ENCODE assay signal across 9 cellular contexts in the genomic region with DNA sequence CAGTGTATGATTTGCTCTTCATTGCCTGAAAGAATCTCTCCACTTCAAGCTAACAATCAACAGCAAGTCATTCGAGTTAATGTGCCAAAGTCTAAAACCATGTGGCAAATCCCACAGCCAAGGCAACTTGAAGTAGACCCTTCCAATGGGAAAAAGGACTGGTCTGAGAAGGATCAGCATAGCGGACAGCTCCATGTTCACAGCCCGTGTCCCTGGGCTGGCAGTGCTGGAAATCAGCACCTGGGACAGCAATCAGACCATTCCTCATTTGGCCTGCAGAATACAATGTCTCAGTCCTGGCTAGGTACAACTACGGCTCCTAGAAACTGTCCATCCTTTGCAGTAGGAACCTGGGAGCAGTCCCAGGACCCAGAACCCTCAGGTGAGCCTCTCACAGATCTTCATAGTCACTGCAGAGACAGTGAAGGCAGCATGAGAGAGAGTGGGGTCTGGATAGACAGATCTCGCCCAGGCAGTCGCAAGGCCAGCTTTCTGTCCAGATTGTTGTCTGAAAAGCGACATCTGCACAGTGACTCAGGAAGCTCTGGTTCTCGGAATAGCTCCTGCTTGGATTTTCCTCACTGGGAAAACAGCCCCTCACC. TPM values are rescaled to one million over a fixed set of nuclear protein-coding genes. Genes with fewer than 3 reads are reported as not detected.
DNase-seq lines count a peak whose midpoint lies in the region; ATAC-seq and TF ChIP-seq lines count a peak whose summit lies in the region.
"Had no signal": no experiment of that assay in that cellular context is flagged by ENCODE, and none has a peak within 500 bp of the region (broad histone marks: within the 10 kb centered on the region; RNA-seq: fewer than 3 reads in every experiment).

No MANE protein-coding gene starts in this region.

- peak; percentile 54 for DNase-seq in BE2C
- peak; percentile 52 for DNase-seq in KBM-7
- peak; percentile 8 for DNase-seq in brain pericyte (ENCODE audit: low read depth, low spot score)
- DNase-seq in left kidney (ENCODE audit: low read depth, low spot score), result peak; percentile 94
- no peak for DNase-seq in NCI-H187 treated with DMSO at 0.1 percent for 48 hours (lab: John Stamatoyannopoulos, UW)
- DNase-seq in Ammon's horn (ENCODE audit: low spot score), result no peak
- DNase-seq: stimulated activated CD4-positive, alpha-beta T cell treated with anti-CD3 and anti-CD28 coated beads, Interleukin-15, amount 100 ng/mL, for 24 hours had no signal

- H3K27me3 ChIP-seq in BE2C, result no peaks in the 10 kb centered on the region

- TF ChIP-seq CTCF in BE2C (IDR thresholded peaks at IDR 0.05; ENCODE audit: low read depth, low read length), result no peak

- in situ Hi-C loops in KBM-7 (cut with MboI; ENCODE audit: low pct_unique_long_range_greater_than_20kb, low sequenced_read_pairs), result no loop called here

- no peaks in the 10 kb centered on the region for H3K4me1 ChIP-seq in BE2C

- no peaks in the 10 kb centered on the region for H3K9me3 ChIP-seq in BE2C

- H3K36me3 ChIP-seq in BE2C, result no peaks in the 10 kb centered on the region

- ATAC-seq in HG03460 (IDR thresholded peaks at IDR 0.05; ENCODE audit: unreplicated experiment) (no peak), HG02884 (IDR thresholded peaks at IDR 0.05; ENCODE audit: unreplicated experiment) (no peak)

- no peak overlapping the region for H3K4me3 ChIP-seq in BE2C (ENCODE audit: low read depth, low read length)

RNA-seq across cellular contexts. Expression of gene GJA10, which starts 1.1 kb away (rescaled TPM):
- not detected for polyA plus RNA-seq in BE2C (2012; ENCODE audit: insufficient read depth, insufficient read length, low read depth)

Comparison
In these comparisons a context has a peak if more than half of its experiments do, and no peak if none do; other contexts are left out.
1. DNase-seq: peak in BE2C (single experiment), KBM-7 (single experiment), brain pericyte (single experiment) and left kidney (single experiment); none in NCI-H187 treated with DMSO at 0.1 percent for 48 hours (single experiment) and Ammon's horn (single experiment).